Comparison of ENCODE assay signal across 17 cellular contexts in genomic region chr21:42269382-42269781, GRCh38. TPM values are rescaled to one million over a fixed set of nuclear protein-coding genes. Genes with fewer than 3 reads are reported as not detected.
DNase-seq lines count a peak whose midpoint lies in the region; ATAC-seq and TF ChIP-seq lines count a peak whose summit lies in the region.
"Had no signal": no experiment of that assay in that cellular context is flagged by ENCODE, and none has a peak within 500 bp of the region (broad histone marks: within the 10 kb centered on the region; RNA-seq: fewer than 3 reads in every experiment).

No MANE protein-coding gene starts in this region.

- CTCF ChIA-PET in HEK293T (lab: Yijun Ruan, JAX) = interaction anchor here (2.2 kb wide), 1 partner anchor 10 kb away, joined by 14 read pairs; no protein-coding TSS in a partner anchor

- peak overlapping the region; percentile 75 for H3K27ac Mint-ChIP-seq in activated naive CD8-positive, alpha-beta T cell treated with anti-CD3 and anti-CD28 coated beads, Interleukin-2, amount 10 ng/mL, durations not matched to agents 7 days and 5 days

- H3K27me3 ChIP-seq in upper lobe of right lung = no peaks in the 10 kb centered on the region
- H3K27me3 ChIP-seq: colonic mucosa, esophagus muscularis mucosa, transverse colon had no signal

- intact Hi-C loops in left ventricle myocardium superior (cut with micrococcal nuclease) (no loop called here), cardiac septum (cut with DNase I) (no loop called here), upper lobe of right lung (cut with DNase I) (loop anchor here (10.0 kb wide), 1 partner anchor 105 kb away; no protein-coding TSS in a partner anchor)

- H3K4me1 ChIP-seq in upper lobe of right lung = peaks cover 8% of the 10 kb centered on the region
- H3K4me1 ChIP-seq: colonic mucosa, psoas muscle had no signal

- H3K27ac ChIP-seq in upper lobe of right lung = no peak overlapping the region
- H3K27ac ChIP-seq: colonic mucosa, esophagus muscularis mucosa, psoas muscle, transverse colon had no signal

- H3K9me3 Mint-ChIP-seq in activated naive CD8-positive, alpha-beta T cell treated with anti-CD3 and anti-CD28 coated beads, Interleukin-2, amount 10 ng/mL, durations not matched to agents 7 days and 5 days = no peaks in the 10 kb centered on the region

- peak overlapping the region; percentile 64 for H3K4me3 Mint-ChIP-seq in activated naive CD8-positive, alpha-beta T cell treated with anti-CD3 and anti-CD28 coated beads, Interleukin-2, amount 10 ng/mL, durations not matched to agents 7 days and 5 days

- no peak for TF ChIP-seq CTCF in upper lobe of right lung (IDR thresholded peaks at IDR 0.05)
- TF ChIP-seq CTCF in GM13977 (IDR thresholded peaks at IDR 0.05; ENCODE audit: extremely low read depth, insufficient read depth, missing control alignments) = no peak

- no peak for ATAC-seq in left ventricle myocardium superior
- ATAC-seq in activated naive CD8-positive, alpha-beta T cell treated with anti-CD3 and anti-CD28 coated beads, Interleukin-2, amount 10 ng/mL, durations not matched to agents 7 days and 5 days (ENCODE audit: low read depth) = peak; percentile 27
- ATAC-seq in upper lobe of right lung = peak; percentile 20
- ATAC-seq: GM12878, psoas muscle had no signal

- H3K27me3 Mint-ChIP-seq in activated naive CD8-positive, alpha-beta T cell treated with anti-CD3 and anti-CD28 coated beads, Interleukin-2, amount 10 ng/mL, durations not matched to agents 7 days and 5 days = no peaks in the 10 kb centered on the region

- POLR2A ChIA-PET in activated naive CD8-positive, alpha-beta T cell treated with anti-CD3 and anti-CD28 coated beads, Interleukin-2, amount 10 ng/mL, durations not matched to agents 7 days and 5 days (lab: Charles Lee) = interaction anchor here (1.1 to 1.5 kb wide), 6 partner anchors 11 to 106 kb away, joined by 3 to 5 read pairs (median 4); no protein-coding TSS in a partner anchor
- POLR2A ChIA-PET in HEK293T (lab: Yijun Ruan, JAX) = no interaction called here

- H3K36me3 Mint-ChIP-seq in activated naive CD8-positive, alpha-beta T cell treated with anti-CD3 and anti-CD28 coated beads, Interleukin-2, amount 10 ng/mL, durations not matched to agents 7 days and 5 days = peaks cover 6% of the 10 kb centered on the region

- no peaks in the 10 kb centered on the region for H3K36me3 ChIP-seq in upper lobe of right lung
- H3K36me3 ChIP-seq: colonic mucosa had no signal

- no peak overlapping the region for H3K4me3 ChIP-seq in upper lobe of right lung
- H3K4me3 ChIP-seq: colonic mucosa, esophagus muscularis mucosa, GM12878, psoas muscle, transverse colon had no signal

- DNase-seq in left ventricle myocardium superior (peak; percentile 6), cardiac septum (ENCODE audit: low spot score) (no peak), NCI-H2107 (lab: John Stamatoyannopoulos, UW) (peak; percentile 65), upper lobe of right lung (no peak), SHP77 (lab: John Stamatoyannopoulos, UW) (no peak), GM13977 (ENCODE audit: low spot score) (no peak), HEK293T (ENCODE audit: extremely low spot score) (no peak)
- no peak for DNase-seq in activated naive CD8-positive, alpha-beta T cell treated with anti-CD3 and anti-CD28 coated beads, Interleukin-2, amount 10 ng/mL, durations not matched to agents 7 days and 5 days
- DNase-seq: colonic mucosa, DMS79, IMR-90, NCI-H1092 treated with DMSO at 0.1 percent for 48 hours, NCI-H748 treated with DMSO at 0.1 percent for 48 hours, transverse colon had no signal

- no peaks in the 10 kb centered on the region for H3K9me3 ChIP-seq in upper lobe of right lung
- H3K9me3 ChIP-seq: colonic mucosa, esophagus muscularis mucosa, psoas muscle, transverse colon had no signal

- peaks cover 31% of the 10 kb centered on the region for H3K4me1 Mint-ChIP-seq in activated naive CD8-positive, alpha-beta T cell treated with anti-CD3 and anti-CD28 coated beads, Interleukin-2, amount 10 ng/mL, durations not matched to agents 7 days and 5 days

- in situ Hi-C loops in GM13977 (cut with MboI; ENCODE audit: low pct_unique_long_range_greater_than_20kb, low sequenced_read_pairs, unreplicated experiment) = no loop called here

TF ChIP-seq in HEK293T, 16 proteins besides CTCF, POLR2A, EP300 and RAD21:
- no peak for TF ChIP-seq BHLHE40 (IDR thresholded peaks at IDR 0.05; ENCODE audit: borderline replicate concordance)
- no peak for TF ChIP-seq TARDBP (IDR thresholded peaks at IDR 0.05)
- no peak for TF ChIP-seq CTBP1 (IDR thresholded peaks at IDR 0.05; ENCODE audit: borderline replicate concordance)
- no peak for TF ChIP-seq ZNF384 (IDR thresholded peaks at IDR 0.05)
- TF ChIP-seq SUZ12 (IDR thresholded peaks at IDR 0.05) = no peak
- TF ChIP-seq FOXK2 (IDR thresholded peaks at IDR 0.05) = no peak
- TF ChIP-seq ARNT (IDR thresholded peaks at IDR 0.05) = no peak
- TF ChIP-seq FOXM1 (IDR thresholded peaks at IDR 0.05; ENCODE audit: borderline replicate concordance) = no peak
- TF ChIP-seq SP1 (IDR thresholded peaks at IDR 0.05) = no peak
- TF ChIP-seq NFRKB (IDR thresholded peaks at IDR 0.05) = no peak
- no peak for TF ChIP-seq LEF1 (IDR thresholded peaks at IDR 0.05; ENCODE audit: borderline replicate concordance)
- TF ChIP-seq FOXA1 (IDR thresholded peaks at IDR 0.05) = no peak
- no peak for TF ChIP-seq L3MBTL2 (conservative IDR thresholded peaks at IDR 0.05)
- no peak for TF ChIP-seq PKNOX1 (IDR thresholded peaks at IDR 0.05)
- TF ChIP-seq ELF4 (IDR thresholded peaks at IDR 0.05) = no peak
- TF ChIP-seq HDGF (IDR thresholded peaks at IDR 0.05; ENCODE audit: borderline replicate concordance) = no peak

RNA-seq across cellular contexts. Expression of gene TFF3, which starts 45.8 kb away (rescaled TPM):
- total RNA-seq in left ventricle myocardium superior (5.3 TPM), cardiac septum (4.8 TPM), upper lobe of right lung (19.6 TPM)
- total RNA-seq in activated naive CD8-positive, alpha-beta T cell treated with anti-CD3 and anti-CD28 coated beads, Interleukin-2, amount 10 ng/mL, durations not matched to agents 7 days and 5 days = not detected
- total RNA-seq: GM12878, IMR-90 had no signal

RNA-seq across cellular contexts. Expression of gene ABCG1, which starts 50.4 kb away (rescaled TPM):
- total RNA-seq in left ventricle myocardium superior (11.1 TPM), cardiac septum (6.3 TPM), upper lobe of right lung (62.6 TPM)
- 10 to 100 TPM; 12.2 to 13.2 TPM for total RNA-seq in activated naive CD8-positive, alpha-beta T cell treated with anti-CD3 and anti-CD28 coated beads, Interleukin-2, amount 10 ng/mL, durations not matched to agents 7 days and 5 days

Comparison
In these comparisons a context has a peak if more than half of its experiments do, and no peak if none do; other contexts are left out.
1. DNase-seq: peak in left ventricle myocardium superior (single experiment) and NCI-H2107 (single experiment); none in cardiac septum (single experiment), activated naive CD8-positive, alpha-beta T cell treated with anti-CD3 and anti-CD28 coated beads, Interleukin-2, amount 10 ng/mL, durations not matched to agents 7 days and 5 days (single experiment), upper lobe of right lung (single experiment), SHP77 (0 of 2), GM13977 (single experiment) and HEK293T (single experiment).